Comparison of ENCODE assay signal across 12 cellular contexts in the genomic region with DNA sequence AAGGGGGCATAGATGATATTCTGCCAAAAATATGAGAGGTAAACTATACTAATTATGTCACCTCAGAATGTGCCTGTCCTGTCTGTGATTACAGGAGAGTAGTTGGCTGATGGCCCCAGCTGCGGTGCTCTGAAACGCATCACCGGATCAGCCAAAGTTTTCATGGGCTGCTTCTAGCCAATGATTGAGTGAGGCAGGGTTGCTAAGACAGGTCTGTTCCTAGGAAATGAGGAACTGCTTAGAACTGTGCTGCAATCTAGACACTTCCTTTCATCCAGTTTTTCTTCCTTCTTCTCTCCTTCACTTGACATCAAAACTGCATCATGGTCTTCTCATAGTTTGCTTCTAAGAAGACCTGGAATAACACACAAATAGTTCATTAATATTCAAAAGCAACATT.
"Had no signal": no experiment of that assay in that cellular context is flagged by ENCODE, and none has a peak within 500 bp of the region (broad histone marks: within the 10 kb centered on the region; RNA-seq: fewer than 3 reads in every experiment).

No MANE protein-coding gene starts in this region.

- DNase-seq: activated CD4-positive, alpha-beta T cell treated with anti-CD3 and anti-CD28 coated beads for 36 hours; activated CD8-positive, alpha-beta memory T cell treated with anti-CD3 and anti-CD28 coated beads, Interleukin-2, amount 50 U/mL, for 48 hours; activated CD8-positive, alpha-beta T cell treated with anti-CD3 and anti-CD28 coated beads, Interleukin-2, amount 10 ng/mL, durations not matched to agents 7 days and 5 days; activated naive CD4-positive, alpha-beta T cell; glutamatergic neuron; mammary epithelial cell; psoas muscle; right lobe of liver; stimulated activated naive CD4-positive, alpha-beta T cell had no signal

- H3K27me3 Mint-ChIP-seq: activated CD4-positive, alpha-beta T cell treated with anti-CD3 and anti-CD28 coated beads for 36 hours; type B pancreatic cell had no signal

- H3K4me3 ChIP-seq: ascending aorta, esophagus muscularis mucosa, psoas muscle, right lobe of liver had no signal

- H3K4me1 Mint-ChIP-seq: activated CD4-positive, alpha-beta T cell treated with anti-CD3 and anti-CD28 coated beads for 36 hours had no signal

- H3K27ac ChIP-seq: ascending aorta, esophagus muscularis mucosa, psoas muscle, right lobe of liver had no signal

- H3K4me3 Mint-ChIP-seq: activated CD4-positive, alpha-beta T cell treated with anti-CD3 and anti-CD28 coated beads for 36 hours; activated CD8-positive, alpha-beta T cell treated with anti-CD3 and anti-CD28 coated beads, Interleukin-2, amount 10 ng/mL, durations not matched to agents 7 days and 5 days; type B pancreatic cell had no signal

- H3K9me3 Mint-ChIP-seq: type B pancreatic cell had no signal

- ATAC-seq: activated CD4-positive, alpha-beta T cell treated with anti-CD3 and anti-CD28 coated beads for 36 hours; activated CD8-positive, alpha-beta T cell treated with anti-CD3 and anti-CD28 coated beads, Interleukin-2, amount 10 ng/mL, durations not matched to agents 7 days and 5 days; psoas muscle; right lobe of liver had no signal

- H3K36me3 Mint-ChIP-seq: type B pancreatic cell had no signal

- H3K27ac Mint-ChIP-seq: activated CD4-positive, alpha-beta T cell treated with anti-CD3 and anti-CD28 coated beads for 36 hours; activated CD8-positive, alpha-beta T cell treated with anti-CD3 and anti-CD28 coated beads, Interleukin-2, amount 10 ng/mL, durations not matched to agents 7 days and 5 days; type B pancreatic cell had no signal
